21 cellular contexts compared by ENCODE assay signal in genomic region chr6:120994573-120994967, GRCh38.
DNase-seq lines count a peak whose midpoint lies in the region; ATAC-seq and TF ChIP-seq lines count a peak whose summit lies in the region.
"Had no signal": no experiment of that assay in that cellular context is flagged by ENCODE, and none has a peak within 500 bp of the region (broad histone marks: within the 10 kb centered on the region; RNA-seq: fewer than 3 reads in every experiment).

No MANE protein-coding gene starts in this region.

- intact Hi-C loops in right lobe of liver (cut with DNase I) (no loop called here), lower leg skin (cut with DNase I; ENCODE audit: low total_unique reads) (no loop called here)

- no peaks in the 10 kb centered on the region for H3K36me3 ChIP-seq in GM23248 (ENCODE audit: low read depth)
- no peaks in the 10 kb centered on the region for H3K36me3 ChIP-seq in right lobe of liver
- H3K36me3 ChIP-seq: BE2C; BLaER1 treated with 17β-estradiol and CSF1 and Interleukin-3, amounts not matched to agents 10 nM and 100 nM; HAP-1 had no signal

- TF ChIP-seq CTCF in right lobe of liver (IDR thresholded peaks at IDR 0.05) (no peak), lower leg skin (IDR thresholded peaks at IDR 0.05) (no peak)

- H3K4me1 ChIP-seq in GM23248 (ENCODE audit: insufficient read depth) (no peaks in the 10 kb centered on the region), right lobe of liver (peaks cover 0 to 25% (median 9%) of the 10 kb centered on the region in 4 donors)
- H3K4me1 ChIP-seq: A549, BE2C, HAP-1 had no signal

- H4K20me1 ChIP-seq in GM23248 (ENCODE audit: insufficient read depth): no peaks in the 10 kb centered on the region
- H4K20me1 ChIP-seq: BLaER1 treated with 17β-estradiol and CSF1 and Interleukin-3, amounts not matched to agents 10 nM and 100 nM had no signal

- no peak overlapping the region for H3K9ac ChIP-seq in GM23248
- H3K9ac ChIP-seq: BLaER1 treated with 17β-estradiol and CSF1 and Interleukin-3, amounts not matched to agents 10 nM and 100 nM had no signal

- no peak overlapping the region for H2AFZ ChIP-seq in GM23248

- no peaks in the 10 kb centered on the region for H3F3A ChIP-seq in GM23248 (ENCODE audit: insufficient read depth)

- H3K4me2 ChIP-seq in GM23248 (ENCODE audit: unreplicated experiment): no peak overlapping the region
- H3K4me2 ChIP-seq: A549; BLaER1 treated with 17β-estradiol and CSF1 and Interleukin-3, amounts not matched to agents 10 nM and 100 nM had no signal

- H3K27ac ChIP-seq in GM23248 (no peak overlapping the region), right lobe of liver (peak overlapping the region in 1 of 3 donors; percentile 9)
- H3K27ac ChIP-seq: A549; BLaER1 treated with 17β-estradiol and CSF1 and Interleukin-3, amounts not matched to agents 10 nM and 100 nM had no signal

- no peaks in the 10 kb centered on the region for H3K79me2 ChIP-seq in GM23248 (ENCODE audit: insufficient read depth)

- H3K9me3 ChIP-seq in GM23248 (ENCODE audit: low read depth) (no peaks in the 10 kb centered on the region), right lobe of liver (no peaks in the 10 kb centered on the region)
- H3K9me3 ChIP-seq: A549; BE2C; BLaER1 treated with 17β-estradiol and CSF1 and Interleukin-3, amounts not matched to agents 10 nM and 100 nM; HAP-1 had no signal

- TF ChIP-seq POLR2A in right lobe of liver (IDR thresholded peaks at IDR 0.05): no peak
- TF ChIP-seq POLR2A in lower leg skin (IDR thresholded peaks at IDR 0.05): no peak

- ATAC-seq in right lobe of liver (peak in 3 of 4 donors; percentile 22 to 78 (median 48)), HG02884 (IDR thresholded peaks at IDR 0.05; ENCODE audit: unreplicated experiment) (no peak)
- ATAC-seq: A549 had no signal

- WGBS in GM23248 (ENCODE audit: low coverage in 1 of 2, low lambda C conversion rate in 2 of 2, missing lambda C conversion rate in 2 of 2), 2 experiments: 7 to 14% methylated on average over 4 of the region's 4 CpGs
- 33% methylated on average over 4 of the region's 4 CpGs for WGBS in right lobe of liver (ENCODE audit: insufficient coverage, low coverage, low lambda C conversion rate, missing lambda C conversion rate)
- WGBS in lower leg skin, 2 donors: 55 to 64% methylated on average over 4 of the region's 4 CpGs

- no peak overlapping the region for H3K4me3 ChIP-seq in GM23248
- no peak overlapping the region for H3K4me3 ChIP-seq in right lobe of liver
- no peak overlapping the region for H3K4me3 ChIP-seq in lower leg skin (ENCODE audit: low read depth, poor library complexity, severe bottlenecking)
- H3K4me3 ChIP-seq: A549; BLaER1 treated with 17β-estradiol and CSF1 and Interleukin-3, amounts not matched to agents 10 nM and 100 nM; HAP-1 had no signal

- H3K9me2 ChIP-seq in GM23248 (ENCODE audit: insufficient read depth): no peaks in the 10 kb centered on the region

- in situ Hi-C loops in GM23248 (cut with MboI): no loop called here

- DNase-seq in GM23248 (peak; percentile 1), HS-5 (ENCODE audit: low read depth) (peak; percentile 8), brain pericyte (ENCODE audit: low read depth, low spot score) (peak; percentile 2), right lobe of liver (no peak), lower leg skin (ENCODE audit: low spot score in 2 of 2) (no peak)
- no peak for DNase-seq in activated naive CD4-positive, alpha-beta T cell treated with Interleukin-2 at 50 U/mL for 16 hours
- DNase-seq: 8988T; ACHN; AML-193; BE2C; CD4-positive, alpha-beta T cell; CD8-positive, alpha-beta memory T cell; DMS 273 treated with DMSO at 0.1 percent for 48 hours; DMS79; EL; GF-D8; GOT3 had no signal

- H3K27me3 ChIP-seq in GM23248 (replicated peaks; ENCODE audit: insufficient read depth): no peaks in the 10 kb centered on the region
- no peaks in the 10 kb centered on the region for H3K27me3 ChIP-seq in right lobe of liver
- H3K27me3 ChIP-seq: BLaER1 treated with 17β-estradiol and CSF1 and Interleukin-3, amounts not matched to agents 10 nM and 100 nM had no signal

Comparison
In these comparisons a context has a peak if more than half of its experiments do, and no peak if none do; other contexts are left out.
1. DNase-seq: peak in GM23248 (single experiment), HS-5 (single experiment) and brain pericyte (single experiment); none in right lobe of liver (0 of 3), lower leg skin (0 of 2) and activated naive CD4-positive, alpha-beta T cell treated with Interleukin-2 at 50 U/mL for 16 hours (single experiment).